5 cellular contexts compared by ENCODE assay signal in genomic region chr17:5578768-5579167, GRCh38. TPM values are rescaled to one million over a fixed set of nuclear protein-coding genes. Genes with fewer than 3 reads are reported as not detected.
DNase-seq lines count a peak whose midpoint lies in the region; ATAC-seq and TF ChIP-seq lines count a peak whose summit lies in the region.
"Not testable (repeated sequence)": the region's sequence is repeated elsewhere in the genome, so short reads cannot be mapped to it uniquely, and the experiment has no call there.

No MANE protein-coding gene starts in this region.

- peaks cover 24 to 82% (median 68%) of the 10 kb centered on the region in 4 donors for H3K4me1 Mint-ChIP-seq in CD4-positive, CD25-positive, alpha-beta regulatory T cell
- peaks cover 82% of the 10 kb centered on the region for H3K4me1 Mint-ChIP-seq in CD8-positive, alpha-beta T cell (ENCODE audit: low read depth)
- H3K4me1 Mint-ChIP-seq in activated CD4-positive, alpha-beta T cell treated with anti-CD3 and anti-CD28 coated beads, Interleukin-2, amount 10 ng/mL, durations not matched to agents 24 days and 14 days, result peaks cover 49% of the 10 kb centered on the region
- peaks cover 40% of the 10 kb centered on the region for H3K4me1 Mint-ChIP-seq in activated CD8-positive, alpha-beta memory T cell treated with anti-CD3 and anti-CD28 coated beads, Interleukin-2, amount 10 ng/mL, durations not matched to agents 7 days and 5 days

- not testable (repeated sequence) for TF ChIP-seq CTCF in CD8-positive, alpha-beta T cell (IDR thresholded peaks at IDR 0.05); HEK293 (tag by site-specific recombination; IDR thresholded peaks at IDR 0.05)

- DNase-seq in CD4-positive, CD25-positive, alpha-beta regulatory T cell; CD8-positive, alpha-beta T cell; activated CD8-positive, alpha-beta memory T cell treated with anti-CD3 and anti-CD28 coated beads, Interleukin-2, amount 10 ng/mL, durations not matched to agents 7 days and 5 days: not testable (repeated sequence)
- peak; percentile 29 for DNase-seq in activated CD4-positive, alpha-beta T cell treated with anti-CD3 and anti-CD28 coated beads, Interleukin-2, amount 10 ng/mL, durations not matched to agents 24 days and 14 days

- CTCF ChIA-PET in CD8-positive, alpha-beta T cell (lab: Charles Lee); activated CD8-positive, alpha-beta memory T cell treated with anti-CD3 and anti-CD28 coated beads, Interleukin-2, amount 10 ng/mL, durations not matched to agents 7 days and 5 days (lab: Charles Lee): not testable (repeated sequence)
- CTCF ChIA-PET in HEK293 (lab: Yijun Ruan, JAX), result interaction anchor here (0.6 kb wide), 1 partner anchor 13 kb away, joined by 3 read pairs; no protein-coding TSS in a partner anchor

- H3K4me1 ChIP-seq in CD4-positive, CD25-positive, alpha-beta regulatory T cell (ENCODE audit: control insufficient read depth, insufficient read depth, low read length, poor library complexity, severe bottlenecking), result peaks cover 28% of the 10 kb centered on the region
- peaks cover 39% of the 10 kb centered on the region for H3K4me1 ChIP-seq in CD8-positive, alpha-beta T cell (ENCODE audit: insufficient read depth, low read length)
- H3K4me1 ChIP-seq in HEK293 (ENCODE audit: control insufficient read depth, insufficient read depth, low read length), result not testable (repeated sequence)

- peaks cover 84% of the 10 kb centered on the region for H3K36me3 Mint-ChIP-seq in CD4-positive, CD25-positive, alpha-beta regulatory T cell
- H3K36me3 Mint-ChIP-seq in CD8-positive, alpha-beta T cell, result peaks cover 88% of the 10 kb centered on the region
- H3K36me3 Mint-ChIP-seq in activated CD4-positive, alpha-beta T cell treated with anti-CD3 and anti-CD28 coated beads, Interleukin-2, amount 10 ng/mL, durations not matched to agents 24 days and 14 days (ENCODE audit: low read depth), result peaks cover 85% of the 10 kb centered on the region
- H3K36me3 Mint-ChIP-seq in activated CD8-positive, alpha-beta memory T cell treated with anti-CD3 and anti-CD28 coated beads, Interleukin-2, amount 10 ng/mL, durations not matched to agents 7 days and 5 days, result peaks cover 73% of the 10 kb centered on the region

- not testable (repeated sequence) for H3K27me3 Mint-ChIP-seq in CD4-positive, CD25-positive, alpha-beta regulatory T cell; CD8-positive, alpha-beta T cell (ENCODE audit: low read depth); activated CD4-positive, alpha-beta T cell treated with anti-CD3 and anti-CD28 coated beads, Interleukin-2, amount 10 ng/mL, durations not matched to agents 24 days and 14 days; activated CD8-positive, alpha-beta memory T cell treated with anti-CD3 and anti-CD28 coated beads, Interleukin-2, amount 10 ng/mL, durations not matched to agents 7 days and 5 days

- peak overlapping the region in 1 of 3 donors; percentile 73 for H3K27ac Mint-ChIP-seq in CD4-positive, CD25-positive, alpha-beta regulatory T cell
- peak overlapping the region; percentile 57 for H3K27ac Mint-ChIP-seq in CD8-positive, alpha-beta T cell
- H3K27ac Mint-ChIP-seq in activated CD4-positive, alpha-beta T cell treated with anti-CD3 and anti-CD28 coated beads, Interleukin-2, amount 10 ng/mL, durations not matched to agents 24 days and 14 days, result not testable (repeated sequence)
- H3K27ac Mint-ChIP-seq in activated CD8-positive, alpha-beta memory T cell treated with anti-CD3 and anti-CD28 coated beads, Interleukin-2, amount 10 ng/mL, durations not matched to agents 7 days and 5 days, result peak overlapping the region; percentile 25

- POLR2A ChIA-PET in CD8-positive, alpha-beta T cell (lab: Charles Lee); HEK293 (lab: Yijun Ruan, JAX): not testable (repeated sequence)

- not testable (repeated sequence) for H3K9me3 ChIP-seq in CD4-positive, CD25-positive, alpha-beta regulatory T cell (ENCODE audit: control insufficient read depth in 2 of 2, low read length in 2 of 2); CD8-positive, alpha-beta T cell (ENCODE audit: low read length); HEK293 (ENCODE audit: control insufficient read depth, insufficient read depth, low read depth, low read length)

- not testable (repeated sequence) for H3K9me3 Mint-ChIP-seq in CD4-positive, CD25-positive, alpha-beta regulatory T cell; CD8-positive, alpha-beta T cell; activated CD8-positive, alpha-beta memory T cell treated with anti-CD3 and anti-CD28 coated beads, Interleukin-2, amount 10 ng/mL, durations not matched to agents 7 days and 5 days (ENCODE audit: low read depth)
- peaks cover 13% of the 10 kb centered on the region for H3K9me3 Mint-ChIP-seq in activated CD4-positive, alpha-beta T cell treated with anti-CD3 and anti-CD28 coated beads, Interleukin-2, amount 10 ng/mL, durations not matched to agents 24 days and 14 days

- intact Hi-C loops in CD8-positive, alpha-beta T cell (cut with DNase I, micrococcal nuclease); activated CD4-positive, alpha-beta T cell treated with anti-CD3 and anti-CD28 coated beads, Interleukin-2, amount 10 ng/mL, durations not matched to agents 24 days and 14 days (cut with micrococcal nuclease): not testable (repeated sequence)

- not testable (repeated sequence) for H3K27ac ChIP-seq in CD4-positive, CD25-positive, alpha-beta regulatory T cell (ENCODE audit: insufficient read depth, low read length, poor library complexity, severe bottlenecking); CD8-positive, alpha-beta T cell (ENCODE audit: low read depth, low read length); HEK293 (ENCODE audit: extremely low read depth, low read depth, low read length)

- ATAC-seq in CD4-positive, CD25-positive, alpha-beta regulatory T cell (ENCODE audit: low read depth in 2 of 2); CD8-positive, alpha-beta T cell; activated CD8-positive, alpha-beta memory T cell treated with anti-CD3 and anti-CD28 coated beads, Interleukin-2, amount 10 ng/mL, durations not matched to agents 7 days and 5 days: not testable (repeated sequence)

- not testable (repeated sequence) for H3K27me3 ChIP-seq in CD4-positive, CD25-positive, alpha-beta regulatory T cell (ENCODE audit: control insufficient read depth, insufficient read depth, low read length); CD8-positive, alpha-beta T cell (ENCODE audit: insufficient read depth, low read length)

- not testable (repeated sequence) for H3K4me3 ChIP-seq in CD4-positive, CD25-positive, alpha-beta regulatory T cell (ENCODE audit: low read depth, low read length); CD8-positive, alpha-beta T cell (ENCODE audit: low read depth, low read length); HEK293 (ENCODE audit: low read depth, low read length)

- peak overlapping the region in 3 of 4 donors; percentile 16 to 61 (median 55) for H3K4me3 Mint-ChIP-seq in CD4-positive, CD25-positive, alpha-beta regulatory T cell
- H3K4me3 Mint-ChIP-seq in CD8-positive, alpha-beta T cell, result peak overlapping the region; percentile 15
- not testable (repeated sequence) for H3K4me3 Mint-ChIP-seq in activated CD4-positive, alpha-beta T cell treated with anti-CD3 and anti-CD28 coated beads, Interleukin-2, amount 10 ng/mL, durations not matched to agents 24 days and 14 days; activated CD8-positive, alpha-beta memory T cell treated with anti-CD3 and anti-CD28 coated beads, Interleukin-2, amount 10 ng/mL, durations not matched to agents 7 days and 5 days

- peaks cover 33% of the 10 kb centered on the region for H3K36me3 ChIP-seq in CD4-positive, CD25-positive, alpha-beta regulatory T cell (ENCODE audit: control insufficient read depth, insufficient read depth, low read length)
- H3K36me3 ChIP-seq in CD8-positive, alpha-beta T cell (ENCODE audit: insufficient read depth, low read length), result peaks cover 23% of the 10 kb centered on the region
- H3K36me3 ChIP-seq in HEK293 (ENCODE audit: control insufficient read depth in 2 of 2, insufficient read depth in 1 of 2, low read length in 2 of 2), result not testable (repeated sequence)

TF ChIP-seq in HEK293, 187 proteins besides CTCF, POLR2A, EP300 and RAD21 (continues in another document):
- TF ChIP-seq, protein P1, sequence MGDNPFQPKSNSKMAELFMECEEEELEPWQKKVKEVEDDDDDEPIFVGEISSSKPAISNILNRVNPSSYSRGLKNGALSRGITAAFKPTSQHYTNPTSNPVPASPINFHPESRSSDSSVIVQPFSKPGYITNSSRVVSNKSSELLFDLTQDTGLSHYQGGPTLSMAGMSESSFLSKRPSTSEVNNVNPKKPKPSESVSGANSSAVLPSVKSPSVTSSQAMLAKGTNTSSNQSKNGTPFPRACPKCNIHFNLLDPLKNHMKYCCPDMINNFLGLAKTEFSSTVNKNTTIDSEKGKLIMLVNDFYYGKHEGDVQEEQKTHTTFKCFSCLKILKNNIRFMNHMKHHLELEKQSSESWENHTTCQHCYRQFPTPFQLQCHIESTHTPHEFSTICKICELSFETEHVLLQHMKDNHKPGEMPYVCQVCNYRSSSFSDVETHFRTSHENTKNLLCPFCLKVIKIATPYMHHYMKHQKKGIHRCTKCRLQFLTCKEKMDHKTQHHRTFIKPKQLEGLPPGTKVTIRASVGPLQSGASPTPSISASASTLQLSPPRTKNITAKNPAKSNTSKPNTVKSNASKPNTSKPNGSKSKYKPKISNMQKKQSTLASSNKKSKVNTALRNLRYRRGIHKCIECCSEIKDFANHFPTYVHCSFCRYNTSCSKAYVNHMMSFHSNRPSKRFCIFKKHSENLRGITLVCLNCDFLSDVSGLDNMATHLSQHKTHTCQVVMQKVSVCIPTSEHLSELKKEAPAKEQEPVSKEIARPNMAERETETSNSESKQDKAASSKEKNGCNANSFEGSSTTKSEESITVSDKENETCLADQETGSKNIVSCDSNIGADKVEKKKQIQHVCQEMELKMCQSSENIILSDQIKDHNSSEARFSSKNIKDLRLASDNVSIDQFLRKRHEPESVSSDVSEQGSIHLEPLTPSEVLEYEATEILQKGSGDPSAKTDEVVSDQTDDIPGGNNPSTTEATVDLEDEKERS (tag by site-specific recombination; IDR thresholded peaks at IDR 0.05), result 0 out of 2 replicates have a peak, but pooled peaks have one; percentile 60

RNA-seq across cellular contexts. Expression of gene NLRP1, which starts 5.5 kb away (rescaled TPM):
- total RNA-seq in CD4-positive, CD25-positive, alpha-beta regulatory T cell, result 279 TPM
- polyA plus RNA-seq in CD4-positive, CD25-positive, alpha-beta regulatory T cell, result 10 to 100 TPM; 25.5 to 33.2 (median 30.7) TPM
- total RNA-seq in CD8-positive, alpha-beta T cell, result 100 to 1,000 TPM; 231 to 241 TPM
- total RNA-seq in activated CD4-positive, alpha-beta T cell treated with anti-CD3 and anti-CD28 coated beads, Interleukin-2, amount 10 ng/mL, durations not matched to agents 24 days and 14 days, result 19.6 and 23.0 TPM in 2 replicates
- 10 to 100 TPM; 39.1 to 66.6 TPM for total RNA-seq in activated CD8-positive, alpha-beta memory T cell treated with anti-CD3 and anti-CD28 coated beads, Interleukin-2, amount 10 ng/mL, durations not matched to agents 7 days and 5 days
